In genomic region chr5:180703371-180703770, GRCh38 we compare ENCODE assay signal across 21 cellular contexts. TPM values are rescaled to one million over a fixed set of nuclear protein-coding genes. Genes with fewer than 3 reads are reported as not detected.
"Had no signal": no experiment of that assay in that cellular context is flagged by ENCODE, and none has a peak within 500 bp of the region (broad histone marks: within the 10 kb centered on the region; RNA-seq: fewer than 3 reads in every experiment).

No MANE protein-coding gene starts in this region.

RNA-seq across cellular contexts. Expression of gene OR2Y1, which starts 36.5 kb away (rescaled TPM):
- total RNA-seq: activated naive CD4-positive, alpha-beta T cell treated with anti-CD3 and anti-CD28 coated beads for 36 hours; activated naive CD4-positive, alpha-beta T cell treated with anti-CD3 and anti-CD28 coated beads, Interleukin-2, amount 50 U/mL, for 72 hours; activated naive CD8-positive, alpha-beta T cell treated with anti-CD3 and anti-CD28 coated beads for 36 hours; activated naive CD8-positive, alpha-beta T cell treated with anti-CD3 and anti-CD28 coated beads, Interleukin-2, amount 10 ng/mL, durations not matched to agents 7 days and 5 days; activated T-cell treated with anti-CD3 and anti-CD28 coated beads, Interleukin-2, amount 50 U/mL, for 4 hours; activated T-cell treated with anti-CD3 and anti-CD28 coated beads, Interleukin-2, amount 50 U/mL, for 72 hours; activated T-helper 1 cell treated with anti-CD3 and anti-CD28 coated beads, Interleukin-12 subunit alpha, Interleukin-12 subunit beta, Interleukin-2, Interleukin-4 antibody, amounts not matched to agents 30 ng/mL and 10 ng/mL and 1 ng/mL, durations not matched to agents 14 hours and 24 hours and 36 hours; activated T-helper 17 cell treated with anti-CD3 and anti-CD28 coated beads, Interleukin-2, amount 50 U/mL, for 72 hours; activated T-helper 2 cell treated with anti-CD3 and anti-CD28 coated beads, Interferon-gamma antibody, Interleukin-2, Interleukin-4, amounts not matched to agents 10 μg/mL and 5 μg/mL and 100 μg/mL, durations not matched to agents 14 hours and 24 hours and 36 hours; adrenal gland; aorta; ascending aorta; astrocyte; body of pancreas; breast epithelium; bronchial epithelial cell; cardiac muscle cell; cardiac septum; cerebellum; chondrocyte had no signal
- polyA plus RNA-seq: adipose tissue, adrenal gland, aorta, cardiac muscle cell had no signal
